In genomic region chr3:57559526-57559925, GRCh38 we compare ENCODE assay signal across 1 cellular context.
TF ChIP-seq lines count a peak whose summit lies in the region.

No MANE protein-coding gene starts in this region.

TF ChIP-seq in SK-N-SH, 30 proteins besides CTCF, POLR2A, EP300 and RAD21 (continued from another document):
- TF ChIP-seq TEAD4 (IDR thresholded peaks at IDR 0.05; ENCODE audit: borderline replicate concordance, insufficient read depth), result no peak
- no peak for TF ChIP-seq RFX5 (IDR thresholded peaks at IDR 0.05; ENCODE audit: low read length)
- no peak for TF ChIP-seq TCF12 (IDR thresholded peaks at IDR 0.05)
- TF ChIP-seq GABPA (IDR thresholded peaks at IDR 0.05; ENCODE audit: low read depth), result no peak
TF ChIP-seq in SK-N-SH: peak in this region for 0.
